Comparison of ENCODE assay signal across 24 cellular contexts in the genomic region with DNA sequence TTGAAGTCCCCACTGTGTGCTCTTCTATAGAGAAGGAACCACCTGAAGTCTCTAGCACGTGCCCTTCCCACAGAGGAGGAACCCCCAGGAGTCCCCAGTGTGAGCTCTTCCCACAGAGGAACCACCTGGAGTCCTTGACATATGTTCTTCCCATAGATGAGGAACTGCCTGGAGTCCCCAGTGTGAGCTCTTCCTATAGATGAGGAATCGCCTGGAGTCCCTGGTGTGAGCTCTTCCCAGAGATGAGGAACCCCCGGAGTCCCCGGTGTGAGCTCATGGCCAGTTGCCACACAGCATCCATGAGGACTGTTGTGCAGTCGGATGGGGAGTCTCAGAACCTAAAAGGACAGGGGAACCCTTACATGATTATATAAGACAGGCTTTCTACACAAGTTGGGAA.
"Had no signal": no experiment of that assay in that cellular context is flagged by ENCODE, and none has a peak within 500 bp of the region (broad histone marks: within the 10 kb centered on the region; RNA-seq: fewer than 3 reads in every experiment).

No MANE protein-coding gene starts in this region.

- ATAC-seq: natural killer cell; psoas muscle; right cardiac atrium; right lobe of liver; stimulated activated naive B cell treated with anti-CD40 and anti-IgM and Interleukin-4, amounts not matched to agents 10 μg/mL and 1 μg/mL and 100 μg/mL, for 72 hours had no signal

- H3K4me2 ChIP-seq: neural progenitor cell had no signal

- H3K27me3 ChIP-seq: neural progenitor cell, ovary, right lobe of liver, sigmoid colon, stomach, thyroid gland, tibial nerve, upper lobe of left lung, uterus had no signal

- H3K27ac ChIP-seq: neural progenitor cell, ovary, parathyroid adenoma, psoas muscle, right lobe of liver, sigmoid colon, stomach, thoracic aorta, thyroid gland, tibial nerve, upper lobe of left lung, uterus had no signal

- H3K9ac ChIP-seq: neural progenitor cell, parathyroid adenoma had no signal

- H3K9me3 ChIP-seq: ovary, right lobe of liver, thyroid gland had no signal

- H3K36me3 ChIP-seq: ovary, right lobe of liver, sigmoid colon, stomach, thoracic aorta, thyroid gland, tibial nerve, upper lobe of left lung, uterus had no signal

- DNase-seq: natural killer cell; occipital lobe; ovary; posterior cingulate gyrus; psoas muscle; right cardiac atrium; right lobe of liver; sigmoid colon; small intestine; stimulated activated CD4-positive, alpha-beta T cell treated with anti-CD3 and anti-CD28 coated beads, Interleukin-15, amount 100 ng/mL, for 24 hours; stimulated activated CD4-positive, alpha-beta T cell treated with anti-CD3 and anti-CD28 coated beads, Interleukin-2, amount 100 ng/mL, for 24 hours; stimulated activated CD4-positive, alpha-beta T cell treated with anti-CD3 and anti-CD28 coated beads, Interleukin-2, amount 100 ng/mL, for 48 hours; stimulated activated CD4-positive, alpha-beta T cell treated with anti-CD3 and anti-CD28 coated beads, Interleukin-4, amount 100 ng/mL, for 24 hours; stimulated activated naive B cell treated with anti-CD40 and anti-IgM and Interleukin-4, amounts not matched to agents 10 μg/mL and 1 μg/mL and 100 μg/mL, for 72 hours; stimulated activated naive CD4-positive, alpha-beta T cell treated with Interleukin-2 at 50 U/mL for 16 hours; stomach; thyroid gland; trophoblast cell; uterus had no signal

- H3K4me1 ChIP-seq: neural progenitor cell, parathyroid adenoma, psoas muscle, right lobe of liver, stomach, thyroid gland, uterus had no signal

- H3K4me3 ChIP-seq: neural progenitor cell, ovary, psoas muscle, right lobe of liver, sigmoid colon, stomach, thoracic aorta, thyroid gland, tibial nerve, upper lobe of left lung, uterus had no signal
